ENCODE assay signal across 1 cellular context in genomic region chr4:150573534-150573933, GRCh38.
TF ChIP-seq lines count a peak whose summit lies in the region.

No MANE protein-coding gene starts in this region.

TF ChIP-seq in K562, 482 proteins besides CTCF, POLR2A, EP300 and RAD21 (continues in another document):
- 0 out of 2 replicates have a peak, but pooled peaks have one; percentile 57 for TF ChIP-seq JUND (IDR thresholded peaks at IDR 0.05; ENCODE audit: borderline replicate concordance, low read depth, low read length)
- TF ChIP-seq JUND (tag; IDR thresholded peaks at IDR 0.05; ENCODE audit: borderline replicate concordance, low read depth, low read length), result no peak; the same call in 2 of the 3 replicates
- no peak for TF ChIP-seq GTF2F1 (IDR thresholded peaks at IDR 0.05; ENCODE audit: low read depth, low read length)
- TF ChIP-seq HCFC1 (IDR thresholded peaks at IDR 0.05; ENCODE audit: low read depth, low read length), result no peak
- TF ChIP-seq PHB (CRISPR knock-in tag; IDR thresholded peaks at IDR 0.05), result no peak
- no peak for TF ChIP-seq JUN (IDR thresholded peaks at IDR 0.05; ENCODE audit: borderline replicate concordance, low read depth, low read length)
- TF ChIP-seq JUN (CRISPR knock-in tag; IDR thresholded peaks at IDR 0.05; ENCODE audit: borderline replicate concordance), result no peak
- no peak for TF ChIP-seq ZNF77 (CRISPR knock-in tag; IDR thresholded peaks at IDR 0.05)
- TF ChIP-seq, protein P1, sequence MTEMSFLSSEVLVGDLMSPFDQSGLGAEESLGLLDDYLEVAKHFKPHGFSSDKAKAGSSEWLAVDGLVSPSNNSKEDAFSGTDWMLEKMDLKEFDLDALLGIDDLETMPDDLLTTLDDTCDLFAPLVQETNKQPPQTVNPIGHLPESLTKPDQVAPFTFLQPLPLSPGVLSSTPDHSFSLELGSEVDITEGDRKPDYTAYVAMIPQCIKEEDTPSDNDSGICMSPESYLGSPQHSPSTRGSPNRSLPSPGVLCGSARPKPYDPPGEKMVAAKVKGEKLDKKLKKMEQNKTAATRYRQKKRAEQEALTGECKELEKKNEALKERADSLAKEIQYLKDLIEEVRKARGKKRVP (CRISPR knock-in tag; IDR thresholded peaks at IDR 0.05), result 0 out of 2 replicates have a peak, but pooled peaks have one; percentile 46
- no peak for TF ChIP-seq HMBOX1 (IDR thresholded peaks at IDR 0.05)
- TF ChIP-seq SOX6 (IDR thresholded peaks at IDR 0.05), result peak; percentile 37
- no peak for TF ChIP-seq RBM22 (IDR thresholded peaks at IDR 0.05; ENCODE audit: low read depth, low read length, poor library complexity, severe bottlenecking)
- TF ChIP-seq TBP (optimal IDR thresholded peaks at IDR 0.05; ENCODE audit: low read depth, low read length), result no peak
- TF ChIP-seq, protein P2, sequence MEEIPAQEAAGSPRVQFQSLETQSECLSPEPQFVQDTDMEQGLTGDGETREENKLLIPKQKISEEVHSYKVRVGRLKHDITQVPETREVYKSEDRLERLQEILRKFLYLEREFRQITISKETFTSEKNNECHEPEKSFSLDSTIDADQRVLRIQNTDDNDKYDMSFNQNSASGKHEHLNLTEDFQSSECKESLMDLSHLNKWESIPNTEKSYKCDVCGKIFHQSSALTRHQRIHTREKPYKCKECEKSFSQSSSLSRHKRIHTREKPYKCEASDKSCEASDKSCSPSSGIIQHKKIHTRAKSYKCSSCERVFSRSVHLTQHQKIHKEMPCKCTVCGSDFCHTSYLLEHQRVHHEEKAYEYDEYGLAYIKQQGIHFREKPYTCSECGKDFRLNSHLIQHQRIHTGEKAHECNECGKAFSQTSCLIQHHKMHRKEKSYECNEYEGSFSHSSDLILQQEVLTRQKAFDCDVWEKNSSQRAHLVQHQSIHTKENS (CRISPR knock-in tag; IDR thresholded peaks at IDR 0.05), result no peak
- 0 out of 2 replicates have a peak, but pooled peaks have one; percentile 38 for TF ChIP-seq GTF2E2 (tag; IDR thresholded peaks at IDR 0.05)
- TF ChIP-seq HNRNPL (IDR thresholded peaks at IDR 0.05; ENCODE audit: low read depth, low read length), result no peak
- TF ChIP-seq HIVEP1 (CRISPR knock-in tag; IDR thresholded peaks at IDR 0.05), result no peak
- TF ChIP-seq LCOR (CRISPR knock-in tag; IDR thresholded peaks at IDR 0.05), result no peak
- no peak for TF ChIP-seq THRAP3 (IDR thresholded peaks at IDR 0.05; ENCODE audit: borderline replicate concordance)
- no peak for TF ChIP-seq RBM34 (IDR thresholded peaks at IDR 0.05; ENCODE audit: borderline replicate concordance, insufficient read depth, low read length)
- TF ChIP-seq SMAD4 (CRISPR knock-in tag; conservative IDR thresholded peaks at IDR 0.05), result no peak
- no peak for TF ChIP-seq ZNF316 (IDR thresholded peaks at IDR 0.05)
- TF ChIP-seq ARID1B (IDR thresholded peaks at IDR 0.05), result peak; percentile 10; the same call in 1 of the 2 replicates
- TF ChIP-seq ZZZ3 (IDR thresholded peaks at IDR 0.05), result no peak
- TF ChIP-seq TEAD4 (IDR thresholded peaks at IDR 0.05; ENCODE audit: low read length), result no peak
- no peak for TF ChIP-seq TEAD4 (CRISPR knock-in tag; IDR thresholded peaks at IDR 0.05; ENCODE audit: borderline replicate concordance)
- TF ChIP-seq HDAC8 (tag; IDR thresholded peaks at IDR 0.05), result no peak
- peak; percentile 45; the same call in 1 of the 2 replicates for TF ChIP-seq SMARCC2 (IDR thresholded peaks at IDR 0.05; ENCODE audit: low read depth)
- TF ChIP-seq FOXP1 (CRISPR knock-in tag; IDR thresholded peaks at IDR 0.05), result no peak
- no peak for TF ChIP-seq ZNF347 (CRISPR knock-in tag; IDR thresholded peaks at IDR 0.05; ENCODE audit: low read depth)
- TF ChIP-seq SNRNP70 (optimal IDR thresholded peaks at IDR 0.05; ENCODE audit: low read depth, low read length), result no peak
- no peak for TF ChIP-seq E2F6 (IDR thresholded peaks at IDR 0.05; ENCODE audit: borderline replicate concordance in 1 of 2, extremely low read depth in 1 of 2, insufficient read depth in 1 of 2, insufficient read length in 1 of 2, low read depth in 1 of 2, low read length in 1 of 2, poor library complexity in 1 of 2, severe bottlenecking in 1 of 2)
- TF ChIP-seq NCOA6 (IDR thresholded peaks at IDR 0.05), result no peak
- no peak for TF ChIP-seq ELF4 (CRISPR knock-in tag; IDR thresholded peaks at IDR 0.05)
- 0 out of 4 replicates have a peak, but pooled peaks of 1 of the 2 experiments have one; percentile 15 for TF ChIP-seq FOXA3 (CRISPR knock-in tag; conservative IDR thresholded peaks at IDR 0.05 in 1 of 2, IDR thresholded peaks at IDR 0.05 in 1 of 2)
- TF ChIP-seq ZKSCAN8 (CRISPR knock-in tag; IDR thresholded peaks at IDR 0.05), result no peak
- no peak for TF ChIP-seq CEBPG (CRISPR knock-in tag; IDR thresholded peaks at IDR 0.05)
- TF ChIP-seq CEBPG (tag; conservative IDR thresholded peaks at IDR 0.05 in 1 of 2, IDR thresholded peaks at IDR 0.05 in 1 of 2), result peak in 1 of 2 experiments; percentile 70; a peak in 2 of 4 replicates
- no peak for TF ChIP-seq NEUROD1 (IDR thresholded peaks at IDR 0.05; ENCODE audit: borderline replicate concordance, low read depth, low read length, partially characterized antibody)
- no peak for TF ChIP-seq ZNF609 (CRISPR knock-in tag; IDR thresholded peaks at IDR 0.05; ENCODE audit: borderline replicate concordance)
- TF ChIP-seq, protein P3, sequence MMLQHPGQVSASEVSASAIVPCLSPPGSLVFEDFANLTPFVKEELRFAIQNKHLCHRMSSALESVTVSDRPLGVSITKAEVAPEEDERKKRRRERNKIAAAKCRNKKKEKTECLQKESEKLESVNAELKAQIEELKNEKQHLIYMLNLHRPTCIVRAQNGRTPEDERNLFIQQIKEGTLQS (IDR thresholded peaks at IDR 0.05), result peak; percentile 75
- TF ChIP-seq, protein P3 (CRISPR knock-in tag; conservative IDR thresholded peaks at IDR 0.05), result no peak
- TF ChIP-seq TCF7L2 (IDR thresholded peaks at IDR 0.05; ENCODE audit: low read depth, low read length), result no peak
- 0 out of 2 replicates have a peak, but pooled peaks have one; percentile 2 for TF ChIP-seq NFE2 (IDR thresholded peaks at IDR 0.05; ENCODE audit: low read depth)
- TF ChIP-seq KHSRP (IDR thresholded peaks at IDR 0.05), result no peak
- no peak for TF ChIP-seq CHD7 (IDR thresholded peaks at IDR 0.05; ENCODE audit: low read depth, low read length)
- no peak for TF ChIP-seq PTRF (tag; IDR thresholded peaks at IDR 0.05)
